Comparison of ENCODE assay signal across 9 cellular contexts in genomic region chr1:116711061-116711582, GRCh38. TPM values are rescaled to one million over a fixed set of nuclear protein-coding genes. Genes with fewer than 3 reads are reported as not detected.
DNase-seq lines count a peak whose midpoint lies in the region; ATAC-seq and TF ChIP-seq lines count a peak whose summit lies in the region.
"Had no signal": no experiment of that assay in that cellular context is flagged by ENCODE, and none has a peak within 500 bp of the region (broad histone marks: within the 10 kb centered on the region; RNA-seq: fewer than 3 reads in every experiment).

No MANE protein-coding gene starts in this region.

- H3K4me3 ChIP-seq in left ventricle myocardium inferior (no peak overlapping the region), OCI-LY7 (ENCODE audit: low read depth, low read length, poor library complexity, severe bottlenecking) (no peak overlapping the region), hepatocyte (no peak overlapping the region)

- peaks cover 37% of the 10 kb centered on the region for H3K4me1 Mint-ChIP-seq in type B pancreatic cell (ENCODE audit: unreplicated experiment)
- H3K4me1 Mint-ChIP-seq in effector memory CD8-positive, alpha-beta T cell (ENCODE audit: low read depth in 2 of 2): no peaks in the 10 kb centered on the region
- H3K4me1 Mint-ChIP-seq in HFFc6 (ENCODE audit: low read depth): no peaks in the 10 kb centered on the region

- H3K36me3 Mint-ChIP-seq in type B pancreatic cell (no peaks in the 10 kb centered on the region), HFFc6 (ENCODE audit: low read depth) (no peaks in the 10 kb centered on the region)
- no peaks in the 10 kb centered on the region for H3K36me3 Mint-ChIP-seq in effector memory CD8-positive, alpha-beta T cell (ENCODE audit: insufficient read depth)

- no peak for TF ChIP-seq CTCF in left ventricle myocardium inferior (IDR thresholded peaks at IDR 0.05; ENCODE audit: borderline replicate concordance)
- TF ChIP-seq CTCF in OCI-LY7 (conservative IDR thresholded peaks at IDR 0.05; ENCODE audit: low read length): no peak
- no peak for TF ChIP-seq CTCF in hepatocyte (IDR thresholded peaks at IDR 0.05; ENCODE audit: poor library complexity)
- TF ChIP-seq CTCF in type B pancreatic cell (conservative IDR thresholded peaks at IDR 0.05): no peak
- TF ChIP-seq CTCF in HFFc6 (IDR thresholded peaks at IDR 0.05): no peak

- CTCF ChIA-PET in OCI-LY7 (lab: Charles Lee; ENCODE audit: unreplicated experiment): no interaction called here

- intact Hi-C loops in Right ventricle myocardium superior (cut with DNase I) (no loop called here), left ventricle myocardium inferior (cut with micrococcal nuclease) (no loop called here), OCI-LY7 (cut with micrococcal nuclease; ENCODE audit: unreplicated experiment) (no loop called here)

- H3K27ac Mint-ChIP-seq in type B pancreatic cell: peak overlapping the region; percentile 57
- no peak overlapping the region for H3K27ac Mint-ChIP-seq in effector memory CD8-positive, alpha-beta T cell
- H3K27ac Mint-ChIP-seq in HFFc6: no peak overlapping the region

- 85% methylated on average over 1 of the region's 1 CpG for WGBS in hepatocyte (ENCODE audit: low lambda C conversion rate, missing lambda C conversion rate)

- H3K79me2 ChIP-seq in OCI-LY7 (ENCODE audit: insufficient read depth, low read depth, low read length) (no peaks in the 10 kb centered on the region), hepatocyte (no peaks in the 10 kb centered on the region)

- H3K9me2 ChIP-seq in OCI-LY7 (ENCODE audit: insufficient read depth, low read length) (no peaks in the 10 kb centered on the region), hepatocyte (replicated peaks; ENCODE audit: insufficient read depth) (no peaks in the 10 kb centered on the region)

- DNase-seq in Right ventricle myocardium superior (no peak), left ventricle myocardium inferior (no peak), OCI-LY7 (ENCODE audit: low spot score) (peak; percentile 16), hepatocyte (ENCODE audit: low spot score) (no peak), type B pancreatic cell (ENCODE audit: extremely low spot score, unreplicated experiment) (peak; percentile 49), HFFc6 (no peak)
- DNase-seq in effector memory CD8-positive, alpha-beta T cell: no peak
- DNase-seq: hippocampal formation had no signal

- H3K9me3 Mint-ChIP-seq in type B pancreatic cell: no peaks in the 10 kb centered on the region
- H3K9me3 Mint-ChIP-seq in effector memory CD8-positive, alpha-beta T cell: no peaks in the 10 kb centered on the region
- H3K9me3 Mint-ChIP-seq in HFFc6: no peaks in the 10 kb centered on the region

- H3K27ac ChIP-seq in left ventricle myocardium inferior (replicated peaks) (no peak overlapping the region), OCI-LY7 (ENCODE audit: low read depth, low read length, poor library complexity, severe bottlenecking) (no peak overlapping the region), hepatocyte (peak overlapping the region; percentile 21)

- POLR2A ChIA-PET in OCI-LY7 (lab: Charles Lee): no interaction called here

- H3K27me3 Mint-ChIP-seq in type B pancreatic cell: no peaks in the 10 kb centered on the region
- peaks cover 44 to 48% of the 10 kb centered on the region in 2 donors for H3K27me3 Mint-ChIP-seq in effector memory CD8-positive, alpha-beta T cell
- H3K27me3 Mint-ChIP-seq in HFFc6 (ENCODE audit: insufficient read depth): peaks cover 8% of the 10 kb centered on the region

- BruUV-seq in OCI-LY7 (replicated peaks; lab: Mats Ljungman, UMichigan): no TSS peak

- H3K9me3 ChIP-seq in left ventricle myocardium inferior (replicated peaks) (no peaks in the 10 kb centered on the region), OCI-LY7 (ENCODE audit: low read length) (no peaks in the 10 kb centered on the region), hepatocyte (ENCODE audit: low read depth) (no peaks in the 10 kb centered on the region)

- H2AFZ ChIP-seq in OCI-LY7 (ENCODE audit: low read length) (peak overlapping the region; percentile 57; the same call in 1 of the 2 replicates), hepatocyte (no peak overlapping the region)

- H3K36me3 ChIP-seq in left ventricle myocardium inferior (no peaks in the 10 kb centered on the region), OCI-LY7 (ENCODE audit: insufficient read depth, low read length) (no peaks in the 10 kb centered on the region), hepatocyte (replicated peaks; ENCODE audit: insufficient read depth, low read depth) (no peaks in the 10 kb centered on the region)

- H3K4me1 ChIP-seq in left ventricle myocardium inferior (peaks cover 11% of the 10 kb centered on the region), OCI-LY7 (ENCODE audit: insufficient read depth, low read length, poor library complexity, severe bottlenecking) (peaks cover 8% of the 10 kb centered on the region), hepatocyte (ENCODE audit: insufficient read depth) (peaks cover 16% of the 10 kb centered on the region)

- H3K27me3 ChIP-seq in left ventricle myocardium inferior (ENCODE audit: low read depth): peaks cover 4% of the 10 kb centered on the region
- H3K27me3 ChIP-seq in hepatocyte: no peaks in the 10 kb centered on the region

- H4K20me1 ChIP-seq in OCI-LY7 (ENCODE audit: insufficient read depth, low read length): no peaks in the 10 kb centered on the region
- H4K20me1 ChIP-seq in hepatocyte (ENCODE audit: insufficient read depth, poor library complexity, severe bottlenecking): no peaks in the 10 kb centered on the region

- no peak overlapping the region for H3K4me2 ChIP-seq in OCI-LY7 (ENCODE audit: low read length)
- no peak overlapping the region for H3K4me2 ChIP-seq in hepatocyte

- H3K4me3 Mint-ChIP-seq in type B pancreatic cell: no peak overlapping the region
- H3K4me3 Mint-ChIP-seq in effector memory CD8-positive, alpha-beta T cell: no peak overlapping the region
- H3K4me3 Mint-ChIP-seq in HFFc6: no peak overlapping the region

- ATAC-seq in Right ventricle myocardium superior (ENCODE audit: poor library complexity) (peak; percentile 20), HG02840 (IDR thresholded peaks at IDR 0.05; ENCODE audit: low FRiP score, unreplicated experiment) (no peak)
- ATAC-seq in effector memory CD8-positive, alpha-beta T cell (replicated peaks): no peak

RNA-seq across cellular contexts. Expression of gene CD2, which starts 43.1 kb away (rescaled TPM):
- total RNA-seq in Right ventricle myocardium superior: 0.51 TPM
- total RNA-seq in left ventricle myocardium inferior: 0.36 TPM
- not detected in 2 replicates for total RNA-seq in OCI-LY7 (2014; rRNA removed; shearing (Covaris generic))
- total RNA-seq in OCI-LY7 (2022): not detected in 2 replicates
- 0.08 and 0.13 TPM in 2 replicates for total RNA-seq in hepatocyte
- 0.08 and 0.22 TPM in 2 replicates for polyA plus RNA-seq in hepatocyte
- total RNA-seq in type B pancreatic cell (ENCODE audit: low replicate concordance): 0.17 TPM in 1 of 2 replicates, not detected in the other
- total RNA-seq in HFFc6 (2021; fragmentation: NEBNext Ultra II Directional; extraction: Animal tissue kit (Norgen Biotek cat#: 25700)): not detected

RNA-seq across cellular contexts. Expression of gene IGSF3, which starts 43.6 kb away (rescaled TPM):
- total RNA-seq in Right ventricle myocardium superior (17.5 TPM), left ventricle myocardium inferior (19.9 TPM), OCI-LY7 (2022) (not detected in 2 replicates), hepatocyte (27.2 and 34.0 TPM in 2 replicates), type B pancreatic cell (ENCODE audit: low replicate concordance) (42.9 and 48.4 TPM in 2 replicates)
- not detected in 2 replicates for total RNA-seq in OCI-LY7 (2014; rRNA removed; shearing (Covaris generic))
- 8.8 and 9.3 TPM in 2 replicates for polyA plus RNA-seq in hepatocyte
- not detected for total RNA-seq in HFFc6 (2021; fragmentation: NEBNext Ultra II Directional; extraction: Animal tissue kit (Norgen Biotek cat#: 25700))

Comparison
In these comparisons a context has a peak if more than half of its experiments do, and no peak if none do; other contexts are left out.
1. DNase-seq: peak in OCI-LY7 (single experiment) and type B pancreatic cell (single experiment); none in Right ventricle myocardium superior (single experiment), left ventricle myocardium inferior (single experiment), hepatocyte (single experiment), effector memory CD8-positive, alpha-beta T cell (0 of 3) and HFFc6 (single experiment).
2. RNA of gene IGSF3, which starts 43.6 kb away (total RNA-seq): 42.9 to 48.4 TPM in type B pancreatic cell, 27.2 to 34.0 TPM in hepatocyte, 19.9 TPM in left ventricle myocardium inferior (single experiment) and 17.5 TPM in Right ventricle myocardium superior (single experiment); not detected in HFFc6 and not detected in OCI-LY7; every median in the first group is over 10 times any median in the second.